In the genomic region with DNA sequence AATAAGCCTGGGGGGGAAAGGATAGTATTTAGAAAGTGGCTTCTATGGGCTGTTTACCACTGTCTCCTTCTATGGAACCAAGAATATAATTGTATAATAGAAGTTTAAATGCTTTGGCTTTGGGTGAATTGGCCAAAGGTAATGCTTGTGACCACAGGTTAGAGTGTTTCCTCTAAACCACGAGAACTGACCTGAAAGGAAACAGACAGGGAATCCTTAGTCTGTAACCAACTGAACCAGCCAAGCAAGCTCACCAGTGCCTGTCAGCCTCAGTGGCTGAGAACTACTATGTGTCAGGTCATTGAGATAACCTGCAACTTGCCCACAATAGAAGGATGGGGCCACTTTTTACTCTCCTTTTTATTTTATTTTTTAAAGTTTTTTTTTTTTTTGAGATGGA, we compare ENCODE assay signal across 21 cellular contexts.
"Had no signal": no experiment of that assay in that cellular context is flagged by ENCODE, and none has a peak within 500 bp of the region (broad histone marks: within the 10 kb centered on the region; RNA-seq: fewer than 3 reads in every experiment).

No MANE protein-coding gene starts in this region.

- H3K4me1 ChIP-seq: SJCRH30 had no signal

- DNase-seq: KBM-7; NCI-H1092; NCI-H1105 treated with DMSO at 0.1 percent for 48 hours; NCI-H1417 treated with DMSO at 0.1 percent for 48 hours; NCI-H187; NCI-H2029; NCI-H2081 treated with DMSO at 0.1 percent for 48 hours; NCI-H2171; NCI-H226; NCI-H446; NCI-H510A; NCI-H524 treated with DMSO at 0.1 percent for 48 hours; NCI-H774; NK-92 treated with Interleukin-12 subunit alpha and Interleukin-12 subunit beta, amount 100 ng/mL, for 24 hours; PC-9; Peyer's patch; SHP77 treated with DMSO at 0.1 percent for 48 hours; SJCRH30; T-helper 1 cell had no signal

- ATAC-seq: Right ventricle myocardium inferior, SK-N-SH treated with all-trans-retinoic acid at 6 μM for 48 hours had no signal

- H3K4me2 ChIP-seq: PC-9 had no signal

- H3K27ac ChIP-seq: PC-9, SJCRH30 had no signal

- H3K4me3 ChIP-seq: PC-9, Peyer's patch, SJCRH30 had no signal

- H2AFZ ChIP-seq: PC-9 had no signal

- H3K27me3 ChIP-seq: Peyer's patch, SJCRH30 had no signal

- H3K9me3 ChIP-seq: Peyer's patch, SJCRH30 had no signal

- H3K36me3 ChIP-seq: Peyer's patch, SJCRH30 had no signal
